Comparison of ENCODE assay signal across 25 cellular contexts in genomic region chrY:7544172-7544780, GRCh38.
DNase-seq lines count a peak whose midpoint lies in the region; ATAC-seq, FAIRE-seq and TF ChIP-seq lines count a peak whose summit lies in the region.
"Had no signal": no experiment of that assay in that cellular context is flagged by ENCODE, and none has a peak within 500 bp of the region (broad histone marks: within the 10 kb centered on the region; RNA-seq: fewer than 3 reads in every experiment).

No MANE protein-coding gene starts in this region.

- CTCF ChIA-PET in A673 (lab: Charles Lee): no interaction called here

- DNase-seq in AG10803 (ENCODE audit: low read depth) (peak; percentile 57), HFFc6 (peak; percentile 63), bronchial epithelial cell (ENCODE audit: low read depth) (peak; percentile 83), foreskin fibroblast (peak; percentile 21 to 50), NCI-H510A treated with DMSO at 0.1 percent for 48 hours (lab: John Stamatoyannopoulos, UW) (no peak), COR-L47 (lab: John Stamatoyannopoulos, UW) (no peak), A673 (ENCODE audit: low spot score) (no peak)
- DNase-seq: activated CD8-positive, alpha-beta memory T cell treated with anti-CD3 and anti-CD28 coated beads for 24 hours; activated naive CD4-positive, alpha-beta T cell treated with Interleukin-2 at 50 U/mL for 16 hours; activated T-cell treated with anti-CD3 and anti-CD28 coated beads, Interleukin-2, amount 50 U/mL, for 4 hours; aorta; gastrocnemius medialis; GOT3; KG1; left ventricle myocardium inferior; naive thymus-derived CD8-positive, alpha-beta T cell; NCI-H1694; occipital lobe; retina had no signal

- peaks cover 17% of the 10 kb centered on the region for H3K4me1 Mint-ChIP-seq in HFFc6 (ENCODE audit: low read depth)
- H3K4me1 Mint-ChIP-seq: mesothelial cell of epicardium; naive thymus-derived CD8-positive, alpha-beta T cell had no signal

- no peak for FAIRE-seq in bronchial epithelial cell (lab: Jason Lieb, UNC)
- FAIRE-seq: G401.6, islet of Langerhans had no signal

- BruUV-seq in A673 (replicated peaks; lab: Mats Ljungman, UMichigan): no TSS peak

- no peak for TF ChIP-seq CTCF in AG10803 (conservative IDR thresholded peaks at IDR 0.05; ENCODE audit: low read length)
- no peak for TF ChIP-seq CTCF in HFFc6 (IDR thresholded peaks at IDR 0.05)
- TF ChIP-seq CTCF in bronchial epithelial cell (IDR thresholded peaks at IDR 0.05; ENCODE audit: insufficient read depth, low read length, severe bottlenecking): no peak
- no peak for TF ChIP-seq CTCF in foreskin fibroblast (IDR thresholded peaks at IDR 0.05; ENCODE audit: low read depth, low read length)
- TF ChIP-seq CTCF in A673 (conservative IDR thresholded peaks at IDR 0.05; ENCODE audit: low read depth, low read length): no peak

- H3K9me3 ChIP-seq in A673 (ENCODE audit: low read depth, low read length, poor library complexity, severe bottlenecking): no peaks in the 10 kb centered on the region
- H3K9me3 ChIP-seq: gastrocnemius medialis, left ventricle myocardium inferior had no signal

- no peak overlapping the region for H3K27ac ChIP-seq in A673 (ENCODE audit: low read depth, low read length, poor library complexity, severe bottlenecking)
- H3K27ac ChIP-seq: gastrocnemius medialis, left ventricle myocardium inferior had no signal

- H3K36me3 ChIP-seq in bronchial epithelial cell (ENCODE audit: control insufficient read depth, insufficient read depth, low read length) (no peaks in the 10 kb centered on the region), A673 (ENCODE audit: insufficient read depth, low read length, poor library complexity, severe bottlenecking) (no peaks in the 10 kb centered on the region)
- H3K36me3 ChIP-seq: gastrocnemius medialis, left ventricle myocardium inferior had no signal

- H3K4me3 ChIP-seq in AG10803 (ENCODE audit: low read length) (no peak overlapping the region), bronchial epithelial cell (ENCODE audit: low read depth, low read length) (no peak overlapping the region), foreskin fibroblast (ENCODE audit: low read depth in 1 of 2, low read length in 2 of 2) (no peak overlapping the region), A673 (ENCODE audit: low read depth, low read length, poor library complexity, severe bottlenecking) (no peak overlapping the region)
- H3K4me3 ChIP-seq: gastrocnemius medialis, left ventricle myocardium inferior, smooth muscle cell had no signal

- no peaks in the 10 kb centered on the region for H3K9me3 Mint-ChIP-seq in HFFc6
- H3K9me3 Mint-ChIP-seq: activated T-cell treated with anti-CD3 and anti-CD28 coated beads, Interleukin-2, amount 50 U/mL, for 4 hours; mesothelial cell of epicardium; T-helper 1 cell treated with Interleukin-12 subunit alpha and Interleukin-12 subunit beta and Interleukin-4 antibody, amounts not matched to agents 30 μg/mL and 1 μg/mL, for 36 hours had no signal

- POLR2A ChIA-PET in A673 (lab: Charles Lee; ENCODE audit: low non-redundant PET): no interaction called here

- H3K27me3 Mint-ChIP-seq in HFFc6 (ENCODE audit: insufficient read depth): peaks cover 3% of the 10 kb centered on the region; the same call in 1 of the 2 replicates

- no peaks in the 10 kb centered on the region for H3K36me3 Mint-ChIP-seq in HFFc6 (ENCODE audit: low read depth)
- H3K36me3 Mint-ChIP-seq: mesothelial cell of epicardium; naive thymus-derived CD8-positive, alpha-beta T cell had no signal

- no peaks in the 10 kb centered on the region for H3K4me1 ChIP-seq in A673 (ENCODE audit: insufficient read depth, low read length, poor library complexity, severe bottlenecking)
- H3K4me1 ChIP-seq: gastrocnemius medialis, left ventricle myocardium inferior had no signal

- H3K27ac Mint-ChIP-seq in HFFc6: peak overlapping the region; percentile 62
- H3K27ac Mint-ChIP-seq: mesothelial cell of epicardium; naive thymus-derived CD8-positive, alpha-beta T cell; T-helper 1 cell treated with Interleukin-12 subunit alpha and Interleukin-12 subunit beta and Interleukin-4 antibody, amounts not matched to agents 30 μg/mL and 1 μg/mL, for 36 hours had no signal

- no peak overlapping the region for H3K4me3 Mint-ChIP-seq in HFFc6
- H3K4me3 Mint-ChIP-seq: activated T-cell treated with anti-CD3 and anti-CD28 coated beads, Interleukin-2, amount 50 U/mL, for 4 hours; mesothelial cell of epicardium; naive thymus-derived CD8-positive, alpha-beta T cell; T-helper 1 cell treated with Interleukin-12 subunit alpha and Interleukin-12 subunit beta and Interleukin-4 antibody, amounts not matched to agents 30 μg/mL and 1 μg/mL, for 36 hours had no signal

- no peak for ATAC-seq in GM21381 (IDR thresholded peaks at IDR 0.05; ENCODE audit: unreplicated experiment)
- ATAC-seq: gastrocnemius medialis; naive thymus-derived CD8-positive, alpha-beta T cell had no signal

- H3K27me3 ChIP-seq in bronchial epithelial cell (ENCODE audit: control insufficient read depth, insufficient read depth, low read length) (no peaks in the 10 kb centered on the region), A673 (replicated peaks; ENCODE audit: insufficient read depth, low read depth, low read length, poor library complexity) (no peaks in the 10 kb centered on the region)
- H3K27me3 ChIP-seq: gastrocnemius medialis had no signal

- intact Hi-C loops in A673 (cut with micrococcal nuclease; ENCODE audit: unreplicated experiment): no loop called here

Comparison
In these comparisons a context has a peak if more than half of its experiments do, and no peak if none do; other contexts are left out.
1. DNase-seq: peak in AG10803 (single experiment), HFFc6 (single experiment), bronchial epithelial cell (single experiment) and foreskin fibroblast (2 of 2); none in NCI-H510A treated with DMSO at 0.1 percent for 48 hours (single experiment), COR-L47 (single experiment) and A673 (single experiment).